In the genomic region with DNA sequence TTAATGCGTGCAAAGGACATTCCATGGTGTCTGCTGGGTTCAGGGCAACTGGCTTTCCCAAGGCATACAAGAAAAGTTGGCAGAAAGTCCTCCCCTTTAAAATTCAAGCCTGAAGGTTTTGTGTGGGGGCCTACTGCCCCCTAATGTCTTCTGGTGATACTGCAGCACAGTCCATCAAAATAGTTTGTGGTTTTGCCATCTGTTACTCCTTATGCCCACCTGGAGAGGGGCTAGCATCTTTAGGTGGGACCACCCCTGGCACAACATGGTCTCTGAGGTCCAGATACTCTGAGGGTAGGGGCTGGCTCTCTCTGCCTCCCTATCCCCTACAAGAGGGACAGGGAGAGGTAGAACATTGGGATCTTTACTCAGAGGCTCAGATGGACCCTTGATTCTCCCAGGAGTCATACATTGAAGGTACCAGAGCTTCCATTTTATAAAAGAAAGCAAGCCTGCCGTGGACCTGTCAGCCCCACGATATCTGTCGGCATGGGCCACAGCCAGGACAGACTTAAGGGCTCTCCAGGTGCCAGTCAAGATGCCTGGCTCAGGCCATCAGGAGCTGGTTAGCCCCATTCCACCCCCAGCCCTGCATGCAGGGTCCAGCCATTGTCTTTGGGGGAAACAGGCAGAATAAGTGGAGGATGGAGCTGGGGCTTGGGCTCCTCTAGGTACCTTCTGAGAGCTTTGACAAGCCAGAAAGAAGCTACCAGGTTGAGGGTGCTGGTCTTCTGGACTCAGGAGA, we compare ENCODE assay signal across 8 cellular contexts. TPM values are rescaled to one million over a fixed set of nuclear protein-coding genes. Genes with fewer than 3 reads are reported as not detected.
DNase-seq lines count a peak whose midpoint lies in the region; ATAC-seq and TF ChIP-seq lines count a peak whose summit lies in the region.

No MANE protein-coding gene starts in this region.

- H3K27me3 ChIP-seq in breast epithelium = no peaks in the 10 kb centered on the region
- no peaks in the 10 kb centered on the region for H3K27me3 ChIP-seq in kidney epithelial cell (ENCODE audit: control insufficient read depth, insufficient read depth, low read length)
- no peaks in the 10 kb centered on the region for H3K27me3 ChIP-seq in stomach

- no peaks in the 10 kb centered on the region for H3K4me1 ChIP-seq in breast epithelium
- peaks cover 23 to 66% (median 49%) of the 10 kb centered on the region in 4 donors for H3K4me1 ChIP-seq in stomach

- H3K27ac ChIP-seq in breast epithelium = no peak overlapping the region
- H3K27ac ChIP-seq in stomach = peak overlapping the region in 3 of 5 donors; percentile 10 to 48 (median 19)

- in situ Hi-C loops in KBM-7 (cut with MboI; ENCODE audit: low pct_unique_long_range_greater_than_20kb, low sequenced_read_pairs) = no loop called here

- intact Hi-C loops in breast epithelium (cut with DNase I; ENCODE audit: low total_unique reads) = loop anchor here (10.0 kb wide), 1 partner anchor 145 kb away; a partner anchor contains a TSS
- intact Hi-C loops in stomach (cut with DNase I; ENCODE audit: low total_unique reads) = loop anchor here (10.0 kb wide), 1 partner anchor 135 kb away; no protein-coding TSS in a partner anchor

- ATAC-seq in GM18519 (IDR thresholded peaks at IDR 0.05; ENCODE audit: low FRiP score, unreplicated experiment) (no peak), GM18498 (IDR thresholded peaks at IDR 0.05; ENCODE audit: unreplicated experiment) (no peak)

- H3K36me3 ChIP-seq in breast epithelium = no peaks in the 10 kb centered on the region
- H3K36me3 ChIP-seq in kidney epithelial cell (ENCODE audit: control insufficient read depth, insufficient read depth, low read length) = peaks cover 4% of the 10 kb centered on the region
- H3K36me3 ChIP-seq in stomach = peaks cover 26 to 66% (median 58%) of the 10 kb centered on the region in 4 donors

- H3K9me3 ChIP-seq in breast epithelium (no peaks in the 10 kb centered on the region), stomach (no peaks in the 10 kb centered on the region)

- DNase-seq in ELF-1 (ENCODE audit: low read depth, low spot score) = peak; percentile 71
- DNase-seq in KBM-7 = peak; percentile 81
- peak; percentile 31 for DNase-seq in T follicular helper cell (ENCODE audit: low read depth)
- DNase-seq in breast epithelium (ENCODE audit: low spot score in 2 of 2) = no peak
- no peak for DNase-seq in kidney epithelial cell (ENCODE audit: low read depth)
- peak; percentile 52 for DNase-seq in stomach

- TF ChIP-seq POLR2A in breast epithelium (IDR thresholded peaks at IDR 0.05) (no peak), stomach (IDR thresholded peaks at IDR 0.05) (no peak)

- TF ChIP-seq EP300 in stomach (IDR thresholded peaks at IDR 0.05) = no peak

- no peak overlapping the region for H3K4me3 ChIP-seq in breast epithelium
- no peak overlapping the region for H3K4me3 ChIP-seq in kidney epithelial cell (ENCODE audit: low read depth, low read length)
- no peak overlapping the region for H3K4me3 ChIP-seq in stomach

- 42 to 73% (median 51%) methylated on average over 4 of the region's 4 CpGs for WGBS in stomach, 5 donors

- peak; percentile 77 to 89 (median 82) for TF ChIP-seq CTCF in breast epithelium (IDR thresholded peaks at IDR 0.05)
- TF ChIP-seq CTCF in kidney epithelial cell (IDR thresholded peaks at IDR 0.05; ENCODE audit: insufficient read depth, low read length, poor library complexity, severe bottlenecking) = peak; percentile 91
- TF ChIP-seq CTCF in stomach (IDR thresholded peaks at IDR 0.05) = peak in 5 of 7 experiments; percentile 79 to 84 (median 81)

RNA-seq across cellular contexts. Expression of a gene that starts 6.3 kb away (rescaled TPM):
- total RNA-seq in breast epithelium (10 to 100 TPM in 2 of 3 donors, under 1 TPM in 1; 0.80 to 58.0 (median 26.5) TPM), kidney epithelial cell (26.9 and 42.0 TPM in 2 replicates), stomach (100 to 1,000 TPM in 1 of 5 donors, 10 to 100 TPM in 4; 19.8 to 184 (median 76.3) TPM)
- polyA plus RNA-seq in stomach = 10 to 100 TPM; 21.5 to 36.9 (median 31.2) TPM

RNA-seq across cellular contexts. Expression of a gene that starts 15.6 kb away (rescaled TPM):
- total RNA-seq in breast epithelium (10 to 100 TPM; 15.4 to 34.7 (median 19.8) TPM), kidney epithelial cell (27.2 and 29.6 TPM in 2 replicates), stomach (10 to 100 TPM in 2 of 5 donors, 1 to 10 TPM in 3; 3.5 to 16.5 (median 9.8) TPM)
- polyA plus RNA-seq in stomach = 1 to 10 TPM; 4.4 to 6.0 (median 5.8) TPM

RNA-seq across cellular contexts. Expression of a gene that starts 34.7 kb away (rescaled TPM):
- total RNA-seq in breast epithelium = 100 to 1,000 TPM in 1 of 3 donors, 10 to 100 TPM in 2; 43.2 to 284 (median 65.2) TPM
- total RNA-seq in kidney epithelial cell = 12.1 and 29.4 TPM in 2 replicates
- total RNA-seq in stomach = 10 to 100 TPM; 11.9 to 66.1 (median 17.2) TPM
- polyA plus RNA-seq in stomach = 1 to 10 TPM; 2.9 to 6.0 (median 4.2) TPM

Comparison
In these comparisons a context has a peak if more than half of its experiments do, and no peak if none do; other contexts are left out.
1. DNase-seq: peak in ELF-1 (single experiment), KBM-7 (single experiment), T follicular helper cell (single experiment) and stomach (single experiment); none in breast epithelium (0 of 2) and kidney epithelial cell (single experiment).
2. H3K27ac ChIP-seq: peak in stomach (3 of 5); none in breast epithelium (0 of 2).
3. Peak in every context shown above with its lines, with median percentiles within 50 percentile points of each other: CTCF ChIP-seq.